ENCODE assay signal across 21 cellular contexts in the genomic region with DNA sequence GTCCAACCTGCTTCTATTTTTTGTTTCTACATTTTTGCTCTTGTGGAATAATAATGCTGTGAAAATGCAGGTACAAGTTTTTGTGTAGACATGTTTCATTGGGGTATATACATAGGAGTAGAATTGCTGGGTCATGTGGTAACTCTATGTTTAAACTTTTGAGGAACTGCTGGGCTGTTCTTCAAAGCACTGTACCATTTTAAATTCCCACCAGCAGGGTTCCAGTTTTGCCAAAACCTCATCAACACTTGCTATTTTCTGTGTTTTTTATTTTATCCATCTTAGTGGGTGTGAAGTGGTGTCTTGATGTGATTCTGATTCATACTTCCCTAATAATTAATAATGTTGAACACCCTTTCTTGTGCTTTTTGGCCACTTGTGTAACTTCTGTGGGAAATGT.
DNase-seq lines count a peak whose midpoint lies in the region; ATAC-seq and TF ChIP-seq lines count a peak whose summit lies in the region.
"Had no signal": no experiment of that assay in that cellular context is flagged by ENCODE, and none has a peak within 500 bp of the region (broad histone marks: within the 10 kb centered on the region; RNA-seq: fewer than 3 reads in every experiment).

No MANE protein-coding gene starts in this region.

- peaks cover 2 to 81% (median 45%) of the 10 kb centered on the region in 12 donors for H3K4me1 ChIP-seq in heart left ventricle
- no peaks in the 10 kb centered on the region for H3K4me1 ChIP-seq in colonic mucosa
- no peaks in the 10 kb centered on the region for H3K4me1 ChIP-seq in prostate gland (replicated peaks)

- H3K36me3 ChIP-seq in heart left ventricle (peaks cover 0 to 17% (median 0%) of the 10 kb centered on the region in 9 donors), colonic mucosa (no peaks in the 10 kb centered on the region), prostate gland (no peaks in the 10 kb centered on the region)

- peak overlapping the region; percentile 65 for H3K27ac Mint-ChIP-seq in memory B cell
- H3K27ac Mint-ChIP-seq: activated CD4-positive, alpha-beta T cell treated with anti-CD3 and anti-CD28 coated beads, Interleukin-2, amount 10 ng/mL, durations not matched to agents 24 days and 14 days; T-cell had no signal

- TF ChIP-seq POLR2A in heart left ventricle (IDR thresholded peaks at IDR 0.05): no peak
- TF ChIP-seq POLR2A in prostate gland (IDR thresholded peaks at IDR 0.05): no peak

- peaks cover 7% of the 10 kb centered on the region for H3K36me3 Mint-ChIP-seq in memory B cell

- DNase-seq in heart left ventricle (no peak), left ventricle myocardium superior (no peak), SKM-1 treated with dmso at 0.1 percent for 144 hours (lab: John Stamatoyannopoulos, UW; ENCODE audit: unreplicated experiment) (peak; percentile 38), memory B cell (ENCODE audit: low spot score in 2 of 2) (no peak), colonic mucosa (no peak), prostate gland (ENCODE audit: low spot score) (no peak), omental fat pad (ENCODE audit: low spot score) (no peak), hippocampal formation (lab: John Stamatoyannopoulos, UW) (no peak)
- DNase-seq: activated CD4-positive, alpha-beta T cell treated with anti-CD3 and anti-CD28 coated beads, Interleukin-2, amount 10 ng/mL, durations not matched to agents 24 days and 14 days; activated CD8-positive, alpha-beta memory T cell treated with anti-CD3 and anti-CD28 coated beads, Interleukin-2, amount 50 U/mL, for 4 hours; activated naive CD4-positive, alpha-beta T cell; amygdala; CD4-positive, alpha-beta memory T cell; DMS153; HCEC 1CT; mucosa of descending colon; NCI-H1417; NCI-H524; retina; stimulated activated CD4-positive, alpha-beta T cell treated with anti-CD3 and anti-CD28 coated beads, Interleukin-12 subunit alpha, Interleukin-12 subunit beta, amount 100 ng/mL, for 4 hours; T-cell had no signal

- no peaks in the 10 kb centered on the region for H3K9me3 Mint-ChIP-seq in memory B cell
- H3K9me3 Mint-ChIP-seq: activated CD4-positive, alpha-beta T cell treated with anti-CD3 and anti-CD28 coated beads, Interleukin-2, amount 10 ng/mL, durations not matched to agents 24 days and 14 days; CD4-positive, alpha-beta memory T cell; T-cell had no signal

- H3K4me3 ChIP-seq in heart left ventricle (no peak overlapping the region), colonic mucosa (no peak overlapping the region), prostate gland (no peak overlapping the region)
- H3K4me3 ChIP-seq: mucosa of descending colon had no signal

- no peak overlapping the region for H3K9ac ChIP-seq in colonic mucosa (ENCODE audit: low read depth in 2 of 2, low read length in 2 of 2)

- H3K4me3 Mint-ChIP-seq in memory B cell: no peak overlapping the region
- H3K4me3 Mint-ChIP-seq: activated CD4-positive, alpha-beta T cell treated with anti-CD3 and anti-CD28 coated beads, Interleukin-2, amount 10 ng/mL, durations not matched to agents 24 days and 14 days; CD4-positive, alpha-beta memory T cell; T-cell had no signal

- H3K27ac ChIP-seq in heart left ventricle (peak overlapping the region in 7 of 12 donors; percentile 29 to 91 (median 77)), colonic mucosa (no peak overlapping the region), prostate gland (no peak overlapping the region)

- H3K27me3 ChIP-seq in heart left ventricle (no peaks in the 10 kb centered on the region), colonic mucosa (no peaks in the 10 kb centered on the region), prostate gland (replicated peaks; ENCODE audit: insufficient read depth) (no peaks in the 10 kb centered on the region)

- ATAC-seq in heart left ventricle (no peak), left ventricle myocardium superior (no peak), memory B cell (ENCODE audit: low read depth) (no peak), omental fat pad (ENCODE audit: low FRiP score) (no peak)
- ATAC-seq: mucosa of descending colon, T-cell had no signal

- H3K9me3 ChIP-seq in heart left ventricle (no peaks in the 10 kb centered on the region), colonic mucosa (no peaks in the 10 kb centered on the region), prostate gland (no peaks in the 10 kb centered on the region)
- H3K9me3 ChIP-seq: mucosa of descending colon had no signal

- no peaks in the 10 kb centered on the region for H3K27me3 Mint-ChIP-seq in memory B cell
- H3K27me3 Mint-ChIP-seq: activated CD4-positive, alpha-beta T cell treated with anti-CD3 and anti-CD28 coated beads, Interleukin-2, amount 10 ng/mL, durations not matched to agents 24 days and 14 days; CD4-positive, alpha-beta memory T cell; T-cell had no signal

- peaks cover 17% of the 10 kb centered on the region for H3K4me1 Mint-ChIP-seq in memory B cell

- TF ChIP-seq CTCF in heart left ventricle (IDR thresholded peaks at IDR 0.05): peak in 1 of 12 donors; percentile 12
- TF ChIP-seq CTCF in colonic mucosa (IDR thresholded peaks at IDR 0.05): no peak
- no peak for TF ChIP-seq CTCF in prostate gland (IDR thresholded peaks at IDR 0.05)
- TF ChIP-seq CTCF in omental fat pad (IDR thresholded peaks at IDR 0.05): no peak

- intact Hi-C loops in heart left ventricle (cut with DNase I): loop anchor here in 1 of 10 donors (10.0 kb wide), 1 partner anchor 129 kb away; no protein-coding TSS in a partner anchor
- intact Hi-C loops in left ventricle myocardium superior (cut with micrococcal nuclease): no loop called here
- intact Hi-C loops in colonic mucosa (cut with DNase I): no loop called here
- intact Hi-C loops in prostate gland (cut with DNase I): no loop called here

Comparison
In these comparisons a context has a peak if more than half of its experiments do, and no peak if none do; other contexts are left out.
1. H3K27ac ChIP-seq: peak in heart left ventricle (7 of 12); none in colonic mucosa (single experiment) and prostate gland (0 of 2).